19 cellular contexts compared by ENCODE assay signal in genomic region chr1:114061431-114061830, GRCh38.
DNase-seq lines count a peak whose midpoint lies in the region; ATAC-seq and TF ChIP-seq lines count a peak whose summit lies in the region.
"Had no signal": no experiment of that assay in that cellular context is flagged by ENCODE, and none has a peak within 500 bp of the region (broad histone marks: within the 10 kb centered on the region; RNA-seq: fewer than 3 reads in every experiment).

No MANE protein-coding gene starts in this region.

- no peak overlapping the region for H3K4me3 Mint-ChIP-seq in stimulated activated naive CD8-positive, alpha-beta T cell treated with anti-CD3 and anti-CD28 coated beads, Interleukin-15, amount 100 ng/mL, for 72 hours
- H3K4me3 Mint-ChIP-seq: CD4-positive, alpha-beta T cell had no signal

- no peak for TF ChIP-seq CTCF in AG10803 (conservative IDR thresholded peaks at IDR 0.05; ENCODE audit: low read length)
- no peak for TF ChIP-seq CTCF in choroid plexus epithelial cell (conservative IDR thresholded peaks at IDR 0.05; ENCODE audit: low read depth, low read length)

- H3K4me3 ChIP-seq in AG10803 (ENCODE audit: low read length): no peak overlapping the region
- H3K4me3 ChIP-seq in Karpas-422 (ENCODE audit: low read length): no peak overlapping the region
- no peak overlapping the region for H3K4me3 ChIP-seq in choroid plexus epithelial cell (ENCODE audit: low read depth, low read length)

- no peaks in the 10 kb centered on the region for H3K27me3 ChIP-seq in Karpas-422 (ENCODE audit: low read length)

- no peak for ATAC-seq in stimulated activated naive CD8-positive, alpha-beta T cell treated with anti-CD3 and anti-CD28 coated beads, Interleukin-15, amount 100 ng/mL, for 72 hours
- no peak for ATAC-seq in GM18520 (IDR thresholded peaks at IDR 0.05; ENCODE audit: unreplicated experiment)
- ATAC-seq: PC-3, SK-N-SH treated with all-trans-retinoic acid at 6 μM for 48 hours had no signal

- no peaks in the 10 kb centered on the region for H3K79me2 ChIP-seq in Karpas-422 (ENCODE audit: low read length)

- no peaks in the 10 kb centered on the region for H3K4me1 Mint-ChIP-seq in stimulated activated naive CD8-positive, alpha-beta T cell treated with anti-CD3 and anti-CD28 coated beads, Interleukin-15, amount 100 ng/mL, for 72 hours

- H3K36me3 ChIP-seq in Karpas-422 (ENCODE audit: insufficient read depth, low read length): no peaks in the 10 kb centered on the region

- DNase-seq in AG10803 (ENCODE audit: low read depth) (peak; percentile 2), Karpas-422 (peak; percentile 20), choroid plexus epithelial cell (ENCODE audit: low read depth) (peak; percentile 15), iris pigment epithelial cell (ENCODE audit: low read depth) (peak; percentile 24), NCI-H1048 (lab: John Stamatoyannopoulos, UW) (no peak)
- DNase-seq in stimulated activated naive CD8-positive, alpha-beta T cell treated with anti-CD3 and anti-CD28 coated beads, Interleukin-15, amount 100 ng/mL, for 72 hours: no peak
- DNase-seq in activated naive CD4-positive, alpha-beta T cell (lab: John Stamatoyannopoulos, UW): no peak
- DNase-seq: Caco-2; CD4-positive, alpha-beta T cell; IMR-90; MM.1S; NCI-H1105; NCI-H2227 treated with DMSO at 0.1 percent for 48 hours; NCI-H526; PC-3; SIG-M5 had no signal

- H3K4me1 ChIP-seq in Karpas-422 (ENCODE audit: low read length): no peaks in the 10 kb centered on the region
- H3K4me1 ChIP-seq: Caco-2 had no signal

- H3K27ac Mint-ChIP-seq in stimulated activated naive CD8-positive, alpha-beta T cell treated with anti-CD3 and anti-CD28 coated beads, Interleukin-15, amount 100 ng/mL, for 72 hours: no peak overlapping the region
- H3K27ac Mint-ChIP-seq: CD4-positive, alpha-beta T cell had no signal

- H4K20me1 ChIP-seq in Karpas-422 (ENCODE audit: insufficient read depth, low read depth, low read length): no peaks in the 10 kb centered on the region

- no peaks in the 10 kb centered on the region for H3K9me2 ChIP-seq in Karpas-422 (replicated peaks; ENCODE audit: insufficient read depth, low read length)

- H2AFZ ChIP-seq in Karpas-422 (ENCODE audit: low read length): no peak overlapping the region

- H3K27ac ChIP-seq in Karpas-422 (ENCODE audit: low read length): no peak overlapping the region
- H3K27ac ChIP-seq: RWPE1 had no signal

- H3K27me3 Mint-ChIP-seq in stimulated activated naive CD8-positive, alpha-beta T cell treated with anti-CD3 and anti-CD28 coated beads, Interleukin-15, amount 100 ng/mL, for 72 hours: peaks cover 8% of the 10 kb centered on the region

- peaks cover 10 to 15% of the 10 kb centered on the region in 2 donors for H3K9me3 Mint-ChIP-seq in stimulated activated naive CD8-positive, alpha-beta T cell treated with anti-CD3 and anti-CD28 coated beads, Interleukin-15, amount 100 ng/mL, for 72 hours
- H3K9me3 Mint-ChIP-seq: CD4-positive, alpha-beta T cell had no signal

- no peak overlapping the region for H3K9ac ChIP-seq in Karpas-422 (ENCODE audit: low read length)

- H3K4me2 ChIP-seq in Karpas-422 (ENCODE audit: low read depth, low read length, poor library complexity, severe bottlenecking): no peak overlapping the region

- H3K9me3 ChIP-seq in Karpas-422 (ENCODE audit: low read length): no peaks in the 10 kb centered on the region
- H3K9me3 ChIP-seq: Caco-2 had no signal

Comparison
In these comparisons a context has a peak if more than half of its experiments do, and no peak if none do; other contexts are left out.
1. DNase-seq: peak in AG10803 (single experiment), Karpas-422 (single experiment), choroid plexus epithelial cell (single experiment) and iris pigment epithelial cell (single experiment); none in stimulated activated naive CD8-positive, alpha-beta T cell treated with anti-CD3 and anti-CD28 coated beads, Interleukin-15, amount 100 ng/mL, for 72 hours (0 of 2), NCI-H1048 (single experiment) and activated naive CD4-positive, alpha-beta T cell (0 of 4).